ENCODE assay signal across 1 cellular context in genomic region chr4:56259595-56259994, GRCh38.
TF ChIP-seq lines count a peak whose summit lies in the region.

No MANE protein-coding gene starts in this region.

TF ChIP-seq in GM23338, 12 proteins besides CTCF, POLR2A, EP300 and RAD21 (continued from another document):
- TF ChIP-seq ZNF462 (CRISPR knock-in tag; IDR thresholded peaks at IDR 0.05) (no peak), REST (IDR thresholded peaks at IDR 0.05; ENCODE audit: unreplicated experiment) (no peak), POLR2AphosphoS5 (IDR thresholded peaks at IDR 0.05; ENCODE audit: low read depth) (no peak), NANOG (IDR thresholded peaks at IDR 0.05; ENCODE audit: borderline replicate concordance) (no peak), ZNF331 (CRISPR knock-in tag; IDR thresholded peaks at IDR 0.05; ENCODE audit: low read depth) (no peak), CREB1 (CRISPR knock-in tag; IDR thresholded peaks at IDR 0.05; ENCODE audit: low read depth) (no peak), JUNB (IDR thresholded peaks at IDR 0.05; ENCODE audit: unreplicated experiment) (no peak), ZNF114 (CRISPR knock-in tag; IDR thresholded peaks at IDR 0.05) (no peak), EZH2phosphoT487 (IDR thresholded peaks at IDR 0.05; ENCODE audit: unreplicated experiment) (no peak)
